ENCODE assay signal across 8 cellular contexts in the genomic region with DNA sequence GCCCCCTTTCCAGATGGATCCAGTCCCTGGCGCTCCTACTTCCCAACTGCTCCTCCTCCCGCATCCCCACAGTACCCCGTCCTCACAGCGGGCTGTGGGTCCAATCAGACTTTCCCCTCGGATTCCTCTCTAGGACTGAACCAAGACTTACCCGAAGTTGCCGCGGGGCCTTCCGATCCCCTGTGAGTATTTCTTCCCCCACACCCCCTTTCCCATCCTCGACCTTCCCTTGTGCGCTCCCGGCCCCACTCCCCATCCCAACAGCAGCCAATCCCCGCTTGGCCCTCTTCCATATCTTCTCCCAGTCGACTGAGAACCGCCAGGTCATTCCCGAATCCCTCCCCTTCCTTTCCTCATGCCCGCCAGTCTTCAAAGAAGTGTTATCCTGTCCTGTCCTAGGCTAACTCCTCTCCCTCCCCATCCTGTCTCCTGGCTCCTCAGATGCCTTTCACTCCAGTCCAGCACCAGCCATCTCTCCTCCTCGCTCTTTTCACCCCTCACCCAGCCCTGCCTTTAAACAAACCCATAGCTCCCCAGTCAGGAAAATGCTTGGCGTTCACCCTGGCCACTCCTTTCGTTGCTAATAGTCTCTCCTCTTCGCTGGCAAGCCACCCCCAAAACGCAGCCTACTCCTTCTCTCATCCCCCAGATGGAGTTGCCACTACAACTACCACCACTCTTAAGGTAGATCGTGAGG. TPM values are rescaled to one million over a fixed set of nuclear protein-coding genes. Genes with fewer than 3 reads are reported as not detected.
DNase-seq lines count a peak whose midpoint lies in the region; ATAC-seq, FAIRE-seq and TF ChIP-seq lines count a peak whose summit lies in the region.

No MANE protein-coding gene starts in this region.

- ATAC-seq in GM18909 (IDR thresholded peaks at IDR 0.05; ENCODE audit: poor library complexity, unreplicated experiment) (no peak), HG02678 (IDR thresholded peaks at IDR 0.05; ENCODE audit: unreplicated experiment) (no peak)

- H3K4me3 Mint-ChIP-seq in MCF 10A (ENCODE audit: unreplicated experiment), result peak overlapping the region; percentile 92

- H3K36me3 ChIP-seq in keratinocyte (ENCODE audit: control insufficient read depth in 2 of 2, extremely low read depth in 1 of 2, insufficient read depth in 2 of 2, low read length in 2 of 2) (peaks cover 10 to 12% of the 10 kb centered on the region in 2 experiments), stomach smooth muscle (ENCODE audit: control insufficient read depth in 2 of 2, insufficient read depth in 2 of 2, low read length in 2 of 2) (peaks cover 9 to 11% of the 10 kb centered on the region in 2 donors)

- H4K20me1 ChIP-seq in keratinocyte (ENCODE audit: control insufficient read depth, extremely low read depth, insufficient read depth, low read length), result no peaks in the 10 kb centered on the region

- H2AFZ ChIP-seq in keratinocyte (ENCODE audit: control insufficient read depth, low read length), result peak overlapping the region; percentile 89

- H3K9me1 ChIP-seq in keratinocyte (ENCODE audit: control insufficient read depth, extremely low read depth, insufficient read depth, low read length), result peaks cover 2% of the 10 kb centered on the region

- TSS peak; percentile 37 for BruUV-seq in MCF 10A (replicated peaks; lab: Mats Ljungman, UMichigan)

- H3K9ac ChIP-seq in keratinocyte (ENCODE audit: control insufficient read depth, extremely low read depth, insufficient read depth, low read length), result peak overlapping the region; percentile 80
- peak overlapping the region; percentile 91 to 97 for H3K9ac ChIP-seq in stomach smooth muscle (ENCODE audit: low read length in 2 of 2)

- TF ChIP-seq CTCF in MCF 10A (IDR thresholded peaks at IDR 0.05; ENCODE audit: unreplicated experiment), result no peak
- no peak for TF ChIP-seq CTCF in keratinocyte (optimal IDR thresholded peaks at IDR 0.05 in 1 of 3, IDR thresholded peaks at IDR 0.05 in 1 of 3, conservative IDR thresholded peaks at IDR 0.05 in 1 of 3; ENCODE audit: extremely low read depth in 1 of 3, insufficient read depth in 2 of 3, low read length in 3 of 3)

- peaks cover 25% of the 10 kb centered on the region for H3K79me2 ChIP-seq in keratinocyte (ENCODE audit: control insufficient read depth, insufficient read depth, low read length)

- H3K27ac ChIP-seq in keratinocyte (ENCODE audit: control insufficient read depth, insufficient read depth, low read length), result peak overlapping the region; percentile 73
- peak overlapping the region; percentile 76 for H3K27ac ChIP-seq in stomach smooth muscle (ENCODE audit: low read length)

- POLR2A ChIA-PET in MCF 10A (lab: Yijun Ruan, JAX), result interaction anchor here (0.6 to 2.1 kb wide), 9 partner anchors 10 to 107 kb away, joined by 3 to 12 read pairs (median 5); a partner anchor contains a TSS

- no peaks in the 10 kb centered on the region for H3K27me3 Mint-ChIP-seq in MCF 10A (ENCODE audit: insufficient read depth, unreplicated experiment)

- no peaks in the 10 kb centered on the region for H3K9me3 Mint-ChIP-seq in MCF 10A (ENCODE audit: unreplicated experiment)

- CTCF ChIA-PET in MCF 10A (lab: Yijun Ruan, JAX), result interaction anchor here (0.6 kb wide), 2 partner anchors 95 to 598 kb away, joined by 3 read pairs; a partner anchor contains a TSS

- H3K9me3 ChIP-seq in keratinocyte (ENCODE audit: control insufficient read depth, low read depth, low read length) (no peaks in the 10 kb centered on the region), stomach smooth muscle (ENCODE audit: control insufficient read depth in 2 of 2, low read length in 2 of 2) (no peaks in the 10 kb centered on the region)

- H3K36me3 Mint-ChIP-seq in MCF 10A (ENCODE audit: insufficient read depth, unreplicated experiment), result peaks cover 22% of the 10 kb centered on the region

- peak overlapping the region; percentile 79 for H3K27ac Mint-ChIP-seq in MCF 10A (ENCODE audit: low read depth, unreplicated experiment)

- H3K4me1 Mint-ChIP-seq in MCF 10A (ENCODE audit: insufficient read depth, unreplicated experiment), result peaks cover 18% of the 10 kb centered on the region

- FAIRE-seq in keratinocyte (lab: Jason Lieb, UNC), result no peak

- H3K4me2 ChIP-seq in keratinocyte (ENCODE audit: control insufficient read depth, extremely low read depth, insufficient read depth, low read depth, low read length), result peak overlapping the region; percentile 88

- DNase-seq in NCI-H146 (lab: John Stamatoyannopoulos, UW), result peak; percentile 21
- no peak for DNase-seq in NCI-H146 treated with DMSO at 0.1 percent for 48 hours (lab: John Stamatoyannopoulos, UW; ENCODE audit: unreplicated experiment)
- peak; percentile 10 for DNase-seq in NCI-H1092 (lab: John Stamatoyannopoulos, UW)
- DNase-seq in MCF 10A (ENCODE audit: unreplicated experiment), result no peak
- no peak for DNase-seq in keratinocyte (ENCODE audit: low read depth, low spot score)

- H3K4me1 ChIP-seq in keratinocyte (ENCODE audit: control insufficient read depth, extremely low read depth, insufficient read depth, low read length) (peaks cover 16% of the 10 kb centered on the region), stomach smooth muscle (ENCODE audit: control insufficient read depth, insufficient read depth, low read length) (peaks cover 29% of the 10 kb centered on the region)

- H3K27me3 ChIP-seq in keratinocyte (ENCODE audit: control insufficient read depth, extremely low read depth, insufficient read depth, low read length) (no peaks in the 10 kb centered on the region), stomach smooth muscle (ENCODE audit: control insufficient read depth in 1 of 2, insufficient read depth in 2 of 2, low read length in 2 of 2) (no peaks in the 10 kb centered on the region)

- H3K4me3 ChIP-seq in keratinocyte (ENCODE audit: control insufficient read depth in 2 of 3, extremely low read depth in 1 of 3, insufficient read depth in 2 of 3, low read depth in 1 of 3, low read length in 3 of 3), result peak overlapping the region; percentile 92 to 99 (median 94)
- peak overlapping the region; percentile 87 to 92 for H3K4me3 ChIP-seq in stomach smooth muscle (ENCODE audit: low read length in 2 of 2)

- dilution Hi-C loops in keratinocyte (cut with MboI; ENCODE audit: extremely low pct_ligation_motif_present, low sequenced_read_pairs), result no loop called here

- intact Hi-C loops in MCF 10A (cut with micrococcal nuclease), result loop anchor here (1.0 kb wide), 1 partner anchor 53 kb away; no protein-coding TSS in a partner anchor

RNA-seq across cellular contexts. Expression of a gene that starts 0.6 kb away (rescaled TPM):
- total RNA-seq in MCF 10A (2022), result 27.7 and 39.0 TPM in 2 replicates
- 35.9 to 39.4 TPM (median 38.4 TPM) in 3 replicates for polyA plus RNA-seq in keratinocyte
- polyA plus RNA-seq in keratinocyte (2011; ENCODE audit: low read depth), result 12.2 TPM
- 38.5 and 47.9 TPM in 2 replicates for polyA plus RNA-seq in keratinocyte (2011; cell fraction: cytosol; rRNA removed)
- polyA plus RNA-seq in keratinocyte (2011; cell fraction: nucleus; rRNA removed), result 18.9 and 20.7 TPM in 2 replicates
- 24.8 and 28.2 TPM in 2 replicates for polyA plus RNA-seq in keratinocyte (2012; ENCODE audit: low replicate concordance)
- polyA minus RNA-seq in keratinocyte, result 7.8 to 17.7 TPM (median 13.3 TPM) in 3 replicates
- polyA minus RNA-seq in keratinocyte (2011; cell fraction: cytosol; rRNA and poly(A)+ RNA removed), result 14.6 TPM
- 3.9 and 4.0 TPM in 2 replicates for polyA minus RNA-seq in keratinocyte (2011; cell fraction: nucleus; rRNA and poly(A)+ RNA removed)

RNA-seq across cellular contexts. Expression of a gene that starts 0.9 kb away (rescaled TPM):
- 124 and 147 TPM in 2 replicates for total RNA-seq in MCF 10A (2022)
- 31.9 to 48.8 TPM (median 41.6 TPM) in 3 replicates for polyA plus RNA-seq in keratinocyte
- 58.0 TPM for polyA plus RNA-seq in keratinocyte (2011; ENCODE audit: low read depth)
- polyA plus RNA-seq in keratinocyte (2011; cell fraction: cytosol; rRNA removed), result 33.3 and 34.3 TPM in 2 replicates
- polyA plus RNA-seq in keratinocyte (2011; cell fraction: nucleus; rRNA removed), result 107 and 113 TPM in 2 replicates
- 47.3 and 51.7 TPM in 2 replicates for polyA plus RNA-seq in keratinocyte (2012; ENCODE audit: low replicate concordance)
- polyA minus RNA-seq in keratinocyte, result 15.7 to 35.1 TPM (median 18.3 TPM) in 3 replicates
- polyA minus RNA-seq in keratinocyte (2011; cell fraction: cytosol; rRNA and poly(A)+ RNA removed), result 20.0 TPM
- polyA minus RNA-seq in keratinocyte (2011; cell fraction: nucleus; rRNA and poly(A)+ RNA removed), result 37.4 and 60.7 TPM in 2 replicates

RNA-seq across cellular contexts. Expression of a gene that starts 45.5 kb away (rescaled TPM):
- total RNA-seq in MCF 10A (2022), result 36.1 and 37.6 TPM in 2 replicates
- polyA plus RNA-seq in keratinocyte, result 15.5 to 25.8 TPM (median 17.2 TPM) in 3 replicates
- 12.6 TPM for polyA plus RNA-seq in keratinocyte (2011; ENCODE audit: low read depth)
- polyA plus RNA-seq in keratinocyte (2011; cell fraction: cytosol; rRNA removed), result 12.7 and 14.5 TPM in 2 replicates
- 13.6 and 14.5 TPM in 2 replicates for polyA plus RNA-seq in keratinocyte (2011; cell fraction: nucleus; rRNA removed)
- polyA plus RNA-seq in keratinocyte (2012; ENCODE audit: low replicate concordance), result 17.4 and 26.2 TPM in 2 replicates
- 17.7 to 27.2 TPM (median 22.5 TPM) in 3 replicates for polyA minus RNA-seq in keratinocyte
- polyA minus RNA-seq in keratinocyte (2011; cell fraction: cytosol; rRNA and poly(A)+ RNA removed), result 13.8 TPM
- polyA minus RNA-seq in keratinocyte (2011; cell fraction: nucleus; rRNA and poly(A)+ RNA removed), result 9.0 and 10.5 TPM in 2 replicates

RNA-seq across cellular contexts. Expression of a gene that starts 45.9 kb away (rescaled TPM):
- total RNA-seq in MCF 10A (2022), result 57.1 and 58.9 TPM in 2 replicates
- polyA plus RNA-seq in keratinocyte, result 32.6 to 39.8 TPM (median 33.4 TPM) in 3 replicates
- 9.3 TPM for polyA plus RNA-seq in keratinocyte (2011; ENCODE audit: low read depth)
- 20.0 and 33.2 TPM in 2 replicates for polyA plus RNA-seq in keratinocyte (2011; cell fraction: cytosol; rRNA removed)
- polyA plus RNA-seq in keratinocyte (2011; cell fraction: nucleus; rRNA removed), result 62.1 and 78.2 TPM in 2 replicates
- polyA plus RNA-seq in keratinocyte (2012; ENCODE audit: low replicate concordance), result 30.5 and 33.2 TPM in 2 replicates
- 24.2 to 32.6 TPM (median 31.0 TPM) in 3 replicates for polyA minus RNA-seq in keratinocyte
- polyA minus RNA-seq in keratinocyte (2011; cell fraction: cytosol; rRNA and poly(A)+ RNA removed), result 33.8 TPM
- polyA minus RNA-seq in keratinocyte (2011; cell fraction: nucleus; rRNA and poly(A)+ RNA removed), result 18.9 and 26.2 TPM in 2 replicates

Comparison
In these comparisons a context has a peak if more than half of its experiments do, and no peak if none do; other contexts are left out.
1. DNase-seq: peak in NCI-H146 (single experiment) and NCI-H1092 (single experiment); none in NCI-H146 treated with DMSO at 0.1 percent for 48 hours (single experiment), MCF 10A (single experiment) and keratinocyte (single experiment).